18 cellular contexts compared by ENCODE assay signal in genomic region chr3:57753016-57753415, GRCh38.
"Had no signal": no experiment of that assay in that cellular context is flagged by ENCODE, and none has a peak within 500 bp of the region (broad histone marks: within the 10 kb centered on the region; RNA-seq: fewer than 3 reads in every experiment).

No MANE protein-coding gene starts in this region.

- H3K27me3 ChIP-seq: tibial artery, uterus had no signal

- H3K9me3 ChIP-seq: tibial artery, uterus had no signal

- H3K27ac ChIP-seq: tibial artery, uterus, VCaP had no signal

- DNase-seq: activated CD4-positive, CD25-positive, alpha-beta regulatory T cell treated with anti-CD3 and anti-CD28 coated beads, Interleukin-2, amount 50 U/mL, for 72 hours; activated CD8-positive, alpha-beta memory T cell treated with anti-CD3 and anti-CD28 coated beads for 24 hours; activated CD8-positive, alpha-beta memory T cell treated with anti-CD3 and anti-CD28 coated beads, Interleukin-2, amount 50 U/mL, for 48 hours; activated effector memory CD4-positive, alpha-beta T cell treated with anti-CD3 and anti-CD28 coated beads, Interleukin-2, amount 50 U/mL, for 16 hours; activated T-cell treated with anti-CD3 and anti-CD28 coated beads, Interleukin-2, amount 50 U/mL, for 48 hours; effector memory CD4-positive, alpha-beta T cell; hippocampal formation; midbrain; retina; stimulated activated CD4-positive, alpha-beta T cell treated with anti-CD3 and anti-CD28 coated beads, Interleukin-12 subunit alpha, Interleukin-12 subunit beta, amount 100 ng/mL, for 4 hours; stimulated activated CD4-positive, alpha-beta T cell treated with anti-CD3 and anti-CD28 coated beads, Interleukin-1b, Interleukin-23, amount 100 ng/mL, for 48 hours; stimulated activated CD8-positive, alpha-beta memory T cell treated with anti-CD3 and anti-CD28 coated beads, Interleukin-4, amount 100 ng/mL, for 48 hours; stimulated activated naive CD4-positive, alpha-beta T cell; tibial artery; uterus had no signal

- H3K36me3 ChIP-seq: tibial artery, uterus had no signal

- ATAC-seq: left lobe of liver had no signal

- H3K4me3 ChIP-seq: lung, tibial artery, uterus had no signal
